11 cellular contexts compared by ENCODE assay signal in the genomic region with DNA sequence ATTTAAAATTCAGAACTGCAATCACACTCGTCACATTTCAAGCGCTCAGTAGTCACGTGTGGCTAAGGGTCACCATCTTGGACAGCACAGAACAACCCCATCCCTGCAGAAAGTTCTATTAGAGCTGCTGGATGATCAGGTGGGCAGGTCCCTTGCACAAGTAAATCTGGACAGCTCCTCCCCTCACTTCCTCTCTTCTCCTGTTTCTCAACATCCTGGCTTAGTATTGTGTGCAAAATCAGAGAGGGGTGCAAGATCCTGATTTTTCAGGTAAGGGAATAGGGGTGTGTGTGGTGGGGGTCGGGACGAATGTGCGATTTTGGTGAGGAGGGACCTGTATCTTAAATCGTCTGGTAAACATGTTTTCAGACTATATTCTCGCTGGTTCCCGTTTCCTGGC. TPM values are rescaled to one million over a fixed set of nuclear protein-coding genes. Genes with fewer than 3 reads are reported as not detected.
DNase-seq lines count a peak whose midpoint lies in the region; ATAC-seq and TF ChIP-seq lines count a peak whose summit lies in the region.
"Had no signal": no experiment of that assay in that cellular context is flagged by ENCODE, and none has a peak within 500 bp of the region (broad histone marks: within the 10 kb centered on the region; RNA-seq: fewer than 3 reads in every experiment).

A gene (plus strand): TSS at position 223 of the 400 bp plus-strand sequence. CDS start 2,512 bp downstream, outside the sequence.

- peak; percentile 63 for ATAC-seq in stimulated activated effector memory CD8-positive, alpha-beta T cell treated with anti-CD3 and anti-CD28 coated beads, Interleukin-12 subunit alpha, Interleukin-12 subunit beta, amount 100 ng/mL, for 72 hours
- no peak for ATAC-seq in GM21737 (IDR thresholded peaks at IDR 0.05; ENCODE audit: unreplicated experiment)
- ATAC-seq: left colon had no signal

- TF ChIP-seq CTCF in hepatocyte (IDR thresholded peaks at IDR 0.05; ENCODE audit: poor library complexity), result no peak

- peak within 1 kb of the TSS; percentile 90 for H3K4me3 Mint-ChIP-seq in activated naive CD8-positive, alpha-beta T cell treated with anti-CD3 and anti-CD28 coated beads for 36 hours
- peak within 1 kb of the TSS; percentile 96 to 99 (median 98) for H3K4me3 Mint-ChIP-seq in immature natural killer cell
- peak within 1 kb of the TSS; percentile 85 for H3K4me3 Mint-ChIP-seq in stimulated activated effector memory CD8-positive, alpha-beta T cell treated with anti-CD3 and anti-CD28 coated beads, Interleukin-12 subunit alpha, Interleukin-12 subunit beta, amount 100 ng/mL, for 72 hours

- peak within 1 kb of the TSS; percentile 44 for H3K4me3 ChIP-seq in Jurkat, Clone E6-1 (ENCODE audit: low read length)
- no peak within 1 kb of the TSS for H3K4me3 ChIP-seq in hepatocyte

- DNase-seq in Jurkat, Clone E6-1 (ENCODE audit: low read depth, low spot score), result no peak
- DNase-seq in activated naive CD8-positive, alpha-beta T cell treated with anti-CD3 and anti-CD28 coated beads for 36 hours, result no peak
- DNase-seq in immature natural killer cell (peak in 1 of 3 donors; percentile 36), glomerular visceral epithelial cell (ENCODE audit: extremely low spot score) (no peak), iPS-NIHi7 (ENCODE audit: extremely low spot score) (no peak), hepatocyte (ENCODE audit: low spot score) (no peak)
- DNase-seq in stimulated activated effector memory CD8-positive, alpha-beta T cell treated with anti-CD3 and anti-CD28 coated beads, Interleukin-12 subunit alpha, Interleukin-12 subunit beta, amount 100 ng/mL, for 72 hours (ENCODE audit: low spot score in 2 of 2), result peak in 1 of 2 donors; percentile 58
- DNase-seq: left colon, NCI-H524 treated with DMSO at 0.1 percent for 48 hours had no signal

- H3K27ac ChIP-seq in hepatocyte, result no peak within 1 kb of the TSS

- no peaks in the 10 kb centered on the region for H4K20me1 ChIP-seq in hepatocyte (ENCODE audit: insufficient read depth, poor library complexity, severe bottlenecking)

- peaks cover 4% of the 10 kb centered on the region for H3K9me3 Mint-ChIP-seq in activated naive CD8-positive, alpha-beta T cell treated with anti-CD3 and anti-CD28 coated beads for 36 hours
- peaks cover 10 to 66% (median 47%) of the 10 kb centered on the region in 6 donors for H3K9me3 Mint-ChIP-seq in immature natural killer cell
- H3K9me3 Mint-ChIP-seq in stimulated activated effector memory CD8-positive, alpha-beta T cell treated with anti-CD3 and anti-CD28 coated beads, Interleukin-12 subunit alpha, Interleukin-12 subunit beta, amount 100 ng/mL, for 72 hours, result peaks cover under 1% of the 10 kb centered on the region

- no peak within 1 kb of the TSS for H2AFZ ChIP-seq in hepatocyte

- H3K27me3 Mint-ChIP-seq in activated naive CD8-positive, alpha-beta T cell treated with anti-CD3 and anti-CD28 coated beads for 36 hours, result no peaks in the 10 kb centered on the region
- peaks cover 3 to 8% (median 7%) of the 10 kb centered on the region in 3 donors for H3K27me3 Mint-ChIP-seq in immature natural killer cell (ENCODE audit: low read depth in 3 of 3)

- H3K4me1 Mint-ChIP-seq in activated naive CD8-positive, alpha-beta T cell treated with anti-CD3 and anti-CD28 coated beads for 36 hours, result peaks cover 55% of the 10 kb centered on the region
- peaks cover 76 to 92% of the 10 kb centered on the region in 2 donors for H3K4me1 Mint-ChIP-seq in immature natural killer cell
- H3K4me1 Mint-ChIP-seq in stimulated activated effector memory CD8-positive, alpha-beta T cell treated with anti-CD3 and anti-CD28 coated beads, Interleukin-12 subunit alpha, Interleukin-12 subunit beta, amount 100 ng/mL, for 72 hours, result peaks cover 74% of the 10 kb centered on the region

- H3K79me2 ChIP-seq in hepatocyte, result no peaks in the 10 kb centered on the region

- no peaks in the 10 kb centered on the region for H3K4me1 ChIP-seq in hepatocyte (ENCODE audit: insufficient read depth)

- WGBS in hepatocyte (ENCODE audit: low lambda C conversion rate, missing lambda C conversion rate), result 71% methylated on average over 9 of the region's 9 CpGs

- no peaks in the 10 kb centered on the region for H3K9me3 ChIP-seq in hepatocyte (ENCODE audit: low read depth)

- H3K27me3 ChIP-seq in hepatocyte, result no peaks in the 10 kb centered on the region

- peaks cover 41% of the 10 kb centered on the region for H3K36me3 Mint-ChIP-seq in activated naive CD8-positive, alpha-beta T cell treated with anti-CD3 and anti-CD28 coated beads for 36 hours
- H3K36me3 Mint-ChIP-seq in immature natural killer cell, result peaks cover 37 to 58% (median 45%) of the 10 kb centered on the region in 3 donors
- peaks cover 50% of the 10 kb centered on the region for H3K36me3 Mint-ChIP-seq in stimulated activated effector memory CD8-positive, alpha-beta T cell treated with anti-CD3 and anti-CD28 coated beads, Interleukin-12 subunit alpha, Interleukin-12 subunit beta, amount 100 ng/mL, for 72 hours

- H3K9me2 ChIP-seq in hepatocyte (replicated peaks; ENCODE audit: insufficient read depth), result no peaks in the 10 kb centered on the region

- peak within 1 kb of the TSS; percentile 94 for H3K27ac Mint-ChIP-seq in activated naive CD8-positive, alpha-beta T cell treated with anti-CD3 and anti-CD28 coated beads for 36 hours
- H3K27ac Mint-ChIP-seq in immature natural killer cell, result peak within 1 kb of the TSS; percentile 88 to 98 (median 94)
- peak within 1 kb of the TSS; percentile 97 for H3K27ac Mint-ChIP-seq in stimulated activated effector memory CD8-positive, alpha-beta T cell treated with anti-CD3 and anti-CD28 coated beads, Interleukin-12 subunit alpha, Interleukin-12 subunit beta, amount 100 ng/mL, for 72 hours

- no peaks in the 10 kb centered on the region for H3K36me3 ChIP-seq in hepatocyte (replicated peaks; ENCODE audit: insufficient read depth, low read depth)

- H3K4me2 ChIP-seq in hepatocyte, result no peak within 1 kb of the TSS

RNA-seq across cellular contexts. Expression of the gene that starts here (rescaled TPM):
- polyA plus RNA-seq in Jurkat, Clone E6-1 (2012; ENCODE audit: insufficient read depth, insufficient read length), result 168 TPM
- total RNA-seq in activated naive CD8-positive, alpha-beta T cell treated with anti-CD3 and anti-CD28 coated beads for 36 hours, result 10 to 100 TPM; 72.0 to 72.7 TPM
- polyA plus RNA-seq in immature natural killer cell (100 to 1,000 TPM; 158 to 420 (median 392) TPM), hepatocyte (not detected in 2 replicates)
- 0.63 and 1.8 TPM in 2 replicates for total RNA-seq in hepatocyte
- total RNA-seq: chondrocyte had no signal

Comparison
In these comparisons a context has a peak if more than half of its experiments do, and no peak if none do; other contexts are left out.
1. RNA of the gene that starts here (total RNA-seq): 72.0 to 72.7 TPM in activated naive CD8-positive, alpha-beta T cell treated with anti-CD3 and anti-CD28 coated beads for 36 hours; 0.63 to 1.8 TPM in hepatocyte; every median in the first group is over 10 times any median in the second.
2. RNA of the gene that starts here (polyA plus RNA-seq): 158 to 420 TPM in immature natural killer cell; not detected in hepatocyte; every median in the first group is over 100 times any median in the second.
3. Peak in every context shown above with its lines, with median percentiles within 50 percentile points of each other: H3K27ac Mint-ChIP-seq and H3K4me3 Mint-ChIP-seq.